8 cellular contexts compared by ENCODE assay signal in the genomic region with DNA sequence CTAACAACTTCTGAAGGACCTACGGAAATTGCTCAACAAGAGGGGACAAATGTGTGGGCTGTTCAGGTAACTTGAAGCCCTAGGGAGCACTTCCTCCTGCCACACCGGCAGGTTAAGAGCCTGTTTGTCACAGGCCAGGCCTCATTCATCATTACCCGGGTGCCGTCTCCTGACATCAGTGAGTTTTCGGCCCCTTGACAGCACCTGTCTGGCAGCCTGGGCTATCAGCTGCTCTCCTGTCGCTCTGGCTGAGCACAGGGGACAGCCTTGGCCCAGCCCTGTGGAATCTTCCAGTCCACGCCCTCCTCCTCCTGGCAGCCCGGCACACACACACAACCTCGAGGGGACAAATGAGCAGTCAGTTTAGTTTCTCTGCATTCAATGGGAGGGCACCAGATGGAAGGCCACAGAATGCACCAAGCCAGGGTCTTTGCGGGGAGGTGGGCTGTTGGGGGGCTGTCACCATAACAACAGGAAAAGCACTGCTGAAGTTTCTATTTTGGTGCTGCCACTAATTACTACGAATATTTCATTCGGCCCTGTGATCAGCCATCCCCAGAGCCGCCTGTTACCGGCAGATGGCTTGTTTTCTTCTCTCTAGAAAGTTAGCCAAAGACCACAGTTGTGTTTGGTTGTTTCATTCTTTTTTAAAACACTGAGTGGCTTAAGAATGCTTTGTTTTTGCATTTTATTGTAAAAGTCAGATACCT.
DNase-seq lines count a peak whose midpoint lies in the region; ATAC-seq and TF ChIP-seq lines count a peak whose summit lies in the region.

No MANE protein-coding gene starts in this region.

- H3K9me3 ChIP-seq in naive thymus-derived CD4-positive, alpha-beta T cell (ENCODE audit: control insufficient read depth in 2 of 3, low read length in 3 of 3): peaks cover 0 to 9% (median 0%) of the 10 kb centered on the region in 3 experiments

- H3K27me3 Mint-ChIP-seq in naive thymus-derived CD4-positive, alpha-beta T cell: peaks cover 3 to 9% (median 4%) of the 10 kb centered on the region in 5 donors

- no peaks in the 10 kb centered on the region for H3K27me3 ChIP-seq in naive thymus-derived CD4-positive, alpha-beta T cell (ENCODE audit: control insufficient read depth in 2 of 2, insufficient read depth in 2 of 2, low read length in 2 of 2)

- CTCF ChIA-PET in naive thymus-derived CD4-positive, alpha-beta T cell (lab: Charles Lee): no interaction called here
- CTCF ChIA-PET in RWPE1 (lab: Yijun Ruan, JAX): interaction anchor here (1.0 kb wide), 1 partner anchor 10 kb away, joined by 7 read pairs; no protein-coding TSS in a partner anchor

- intact Hi-C loops in naive thymus-derived CD4-positive, alpha-beta T cell (cut with micrococcal nuclease): no loop called here

- H3K4me3 ChIP-seq in naive thymus-derived CD4-positive, alpha-beta T cell (ENCODE audit: low read length): no peak overlapping the region

- no peaks in the 10 kb centered on the region for H3K36me3 ChIP-seq in naive thymus-derived CD4-positive, alpha-beta T cell (ENCODE audit: control insufficient read depth in 2 of 3, insufficient read depth in 3 of 3, low read length in 3 of 3)

- H3K36me3 Mint-ChIP-seq in naive thymus-derived CD4-positive, alpha-beta T cell: peaks cover 0 to 8% (median 6%) of the 10 kb centered on the region in 5 donors

- peaks cover 0 to 12% (median 0%) of the 10 kb centered on the region in 7 donors for H3K4me1 Mint-ChIP-seq in naive thymus-derived CD4-positive, alpha-beta T cell

- no peak overlapping the region for H3K27ac Mint-ChIP-seq in naive thymus-derived CD4-positive, alpha-beta T cell

- H3K4me3 Mint-ChIP-seq in naive thymus-derived CD4-positive, alpha-beta T cell: no peak overlapping the region

- POLR2A ChIA-PET in naive thymus-derived CD4-positive, alpha-beta T cell (lab: Charles Lee): no interaction called here
- POLR2A ChIA-PET in RWPE1 (lab: Yijun Ruan, JAX; ENCODE audit: low non-redundant PET): no interaction called here

- TF ChIP-seq CTCF in GM12873 (IDR thresholded peaks at IDR 0.05; ENCODE audit: insufficient read depth, low read depth, low read length, missing control alignments) (peak; percentile 10), RWPE1 (conservative IDR thresholded peaks at IDR 0.05; ENCODE audit: low read depth) (no peak)

- ATAC-seq in HG02938 (IDR thresholded peaks at IDR 0.05; ENCODE audit: unreplicated experiment) (peak; percentile 47), GM21717 (IDR thresholded peaks at IDR 0.05; ENCODE audit: unreplicated experiment) (no peak)
- no peak for ATAC-seq in naive thymus-derived CD4-positive, alpha-beta T cell

- H3K27ac ChIP-seq in naive thymus-derived CD4-positive, alpha-beta T cell (ENCODE audit: low read depth, low read length): peak overlapping the region; percentile 21
- H3K27ac ChIP-seq in RWPE1: no peak overlapping the region

- peaks cover 11 to 38% (median 15%) of the 10 kb centered on the region in 11 donors for H3K9me3 Mint-ChIP-seq in naive thymus-derived CD4-positive, alpha-beta T cell

- H3K4me1 ChIP-seq in naive thymus-derived CD4-positive, alpha-beta T cell (ENCODE audit: control insufficient read depth in 2 of 2, insufficient read depth in 2 of 2, low read length in 2 of 2): no peaks in the 10 kb centered on the region

- DNase-seq in SK-N-DZ (ENCODE audit: low spot score) (peak; percentile 37), RWPE1 (ENCODE audit: low spot score) (no peak), Kasumi-1 (lab: John Stamatoyannopoulos, UW) (no peak), cortex of kidney (lab: John Stamatoyannopoulos, UW) (no peak)
- DNase-seq in naive thymus-derived CD4-positive, alpha-beta T cell: no peak
